Comparison of ENCODE assay signal across 8 cellular contexts in genomic region chr20:13638496-13639477, GRCh38. TPM values are rescaled to one million over a fixed set of nuclear protein-coding genes. Genes with fewer than 3 reads are reported as not detected.
DNase-seq lines count a peak whose midpoint lies in the region; ATAC-seq lines count a peak whose summit lies in the region.

A gene with protein sequence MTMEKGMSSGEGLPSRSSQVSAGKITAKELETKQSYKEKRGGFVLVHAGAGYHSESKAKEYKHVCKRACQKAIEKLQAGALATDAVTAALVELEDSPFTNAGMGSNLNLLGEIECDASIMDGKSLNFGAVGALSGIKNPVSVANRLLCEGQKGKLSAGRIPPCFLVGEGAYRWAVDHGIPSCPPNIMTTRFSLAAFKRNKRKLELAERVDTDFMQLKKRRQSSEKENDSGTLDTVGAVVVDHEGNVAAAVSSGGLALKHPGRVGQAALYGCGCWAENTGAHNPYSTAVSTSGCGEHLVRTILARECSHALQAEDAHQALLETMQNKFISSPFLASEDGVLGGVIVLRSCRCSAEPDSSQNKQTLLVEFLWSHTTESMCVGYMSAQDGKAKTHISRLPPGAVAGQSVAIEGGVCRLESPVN (minus strand): TSS chr20:13638932. CDS start chr20:13630078, 8,854 bp downstream.

- POLR2A ChIA-PET in CD8-positive, alpha-beta memory T cell (lab: Charles Lee): interaction anchor here (0.6 kb wide), 1 partner anchor 146 kb away, joined by 3 read pairs; the partner anchor contains the start of genes ESF1 and NDUFAF5
- POLR2A ChIA-PET in activated CD8-positive, alpha-beta memory T cell treated with anti-CD3 and anti-CD28 coated beads for 36 hours (lab: Charles Lee): no interaction called here

- peak; percentile 93 to 98 (median 96) for DNase-seq in CD8-positive, alpha-beta memory T cell
- DNase-seq in HS-27A (ENCODE audit: low read depth) (peak; percentile 81), NK-92 (lab: John Stamatoyannopoulos, UW; ENCODE audit: unreplicated experiment) (peak; percentile 74), memory B cell (ENCODE audit: low spot score in 2 of 2) (peak; percentile 91 to 96)
- peak; percentile 94 to 96 (median 94) for DNase-seq in effector memory CD8-positive, alpha-beta T cell
- peak; percentile 84 for DNase-seq in stimulated activated CD8-positive, alpha-beta memory T cell treated with anti-CD3 and anti-CD28 coated beads, Interleukin-12 subunit alpha, Interleukin-12 subunit beta, amount 100 ng/mL, for 24 hours (ENCODE audit: extremely low read depth)

- peaks cover 23 to 26% (median 23%) of the 10 kb centered on the region in 3 donors for H3K4me1 Mint-ChIP-seq in CD8-positive, alpha-beta memory T cell
- peaks cover 12 to 25% of the 10 kb centered on the region in 2 donors for H3K4me1 Mint-ChIP-seq in effector memory CD8-positive, alpha-beta T cell (ENCODE audit: low read depth in 2 of 2)
- H3K4me1 Mint-ChIP-seq in memory B cell: peaks cover 18% of the 10 kb centered on the region

- peak; percentile 100 for ATAC-seq in GM19467 (IDR thresholded peaks at IDR 0.05; ENCODE audit: unreplicated experiment)
- ATAC-seq in effector memory CD8-positive, alpha-beta T cell (replicated peaks): peak; percentile 96
- peak; percentile 98 for ATAC-seq in memory B cell (ENCODE audit: low read depth)

- no peaks in the 10 kb centered on the region for H3K36me3 ChIP-seq in CD8-positive, alpha-beta memory T cell (ENCODE audit: insufficient read depth, low read length)

- H3K27me3 ChIP-seq in CD8-positive, alpha-beta memory T cell (ENCODE audit: insufficient read depth, low read length, poor library complexity, severe bottlenecking): no peaks in the 10 kb centered on the region

- peaks cover 7% of the 10 kb centered on the region for H3K4me1 ChIP-seq in CD8-positive, alpha-beta memory T cell (ENCODE audit: insufficient read depth, low read length)

- CTCF ChIA-PET in CD8-positive, alpha-beta memory T cell (lab: Charles Lee): interaction anchor here (1.2 kb wide), 1 partner anchor 146 kb away, joined by 4 read pairs; the partner anchor contains the start of genes ESF1 and NDUFAF5
- CTCF ChIA-PET in activated CD8-positive, alpha-beta memory T cell treated with anti-CD3 and anti-CD28 coated beads for 36 hours (lab: Charles Lee): no interaction called here

- H3K4me3 ChIP-seq in CD8-positive, alpha-beta memory T cell (ENCODE audit: low read length): peak within 1 kb of the TSS; percentile 89

- H3K27me3 Mint-ChIP-seq in CD8-positive, alpha-beta memory T cell: peaks cover 13 to 21% of the 10 kb centered on the region in 2 donors
- peaks cover 0 to 21% of the 10 kb centered on the region in 2 donors for H3K27me3 Mint-ChIP-seq in effector memory CD8-positive, alpha-beta T cell
- peaks cover 4% of the 10 kb centered on the region for H3K27me3 Mint-ChIP-seq in memory B cell

- H3K27ac Mint-ChIP-seq in CD8-positive, alpha-beta memory T cell: peak within 1 kb of the TSS; percentile 57 to 97 (median 89)
- H3K27ac Mint-ChIP-seq in effector memory CD8-positive, alpha-beta T cell: peak within 1 kb of the TSS; percentile 91 to 93
- peak within 1 kb of the TSS; percentile 93 for H3K27ac Mint-ChIP-seq in memory B cell

- H3K9me3 Mint-ChIP-seq in CD8-positive, alpha-beta memory T cell: no peaks in the 10 kb centered on the region
- no peaks in the 10 kb centered on the region for H3K9me3 Mint-ChIP-seq in effector memory CD8-positive, alpha-beta T cell
- no peaks in the 10 kb centered on the region for H3K9me3 Mint-ChIP-seq in memory B cell

- H3K27ac ChIP-seq in CD8-positive, alpha-beta memory T cell (ENCODE audit: low read depth, low read length): peak within 1 kb of the TSS; percentile 81

- H3K36me3 Mint-ChIP-seq in CD8-positive, alpha-beta memory T cell: peaks cover 0 to 12% (median 9%) of the 10 kb centered on the region in 3 donors
- H3K36me3 Mint-ChIP-seq in effector memory CD8-positive, alpha-beta T cell (ENCODE audit: insufficient read depth): peaks cover 10% of the 10 kb centered on the region
- H3K36me3 Mint-ChIP-seq in memory B cell: peaks cover 5% of the 10 kb centered on the region

- no peaks in the 10 kb centered on the region for H3K9me3 ChIP-seq in CD8-positive, alpha-beta memory T cell (ENCODE audit: low read length)

- peak within 1 kb of the TSS; percentile 86 to 96 (median 92) for H3K4me3 Mint-ChIP-seq in CD8-positive, alpha-beta memory T cell
- peak within 1 kb of the TSS; percentile 90 to 93 for H3K4me3 Mint-ChIP-seq in effector memory CD8-positive, alpha-beta T cell
- H3K4me3 Mint-ChIP-seq in memory B cell: peak within 1 kb of the TSS; percentile 90

RNA-seq across cellular contexts. Expression of the gene that starts here (rescaled TPM):
- total RNA-seq in CD8-positive, alpha-beta memory T cell: 10 to 100 TPM; 11.8 to 13.5 TPM
- 14.4 TPM for polyA plus RNA-seq in CD8-positive, alpha-beta memory T cell
- total RNA-seq in activated CD8-positive, alpha-beta memory T cell treated with anti-CD3 and anti-CD28 coated beads for 36 hours: 10 to 100 TPM; 11.3 to 12.7 TPM

Comparison
In these comparisons a context has a peak if more than half of its experiments do, and no peak if none do; other contexts are left out.
1. Peak in every context shown above with its lines: DNase-seq, ATAC-seq, H3K4me3 ChIP-seq and H3K27ac ChIP-seq.